ENCODE assay signal across 12 cellular contexts in genomic region chr11:64764753-64765152, GRCh38. TPM values are rescaled to one million over a fixed set of nuclear protein-coding genes. Genes with fewer than 3 reads are reported as not detected.
A peak's percentile ranks its signal among the peaks of the same experiment; 100 is the strongest.
DNase-seq lines count a peak whose midpoint lies in the region; FAIRE-seq and TF ChIP-seq lines count a peak whose summit lies in the region.
"Had no signal": no experiment of that assay in that cellular context is flagged by ENCODE, and none has a peak within 500 bp of the region (broad histone marks: within the 10 kb centered on the region; RNA-seq: fewer than 3 reads in every experiment).

No MANE protein-coding gene starts in this region.

- H3K9me3 Mint-ChIP-seq in Calu3 (ENCODE audit: low read depth, unreplicated experiment) = no peaks in the 10 kb centered on the region
- H3K9me3 Mint-ChIP-seq: HFFc6 had no signal

- H3K27ac ChIP-seq in KOPT-K1 (ENCODE audit: low read depth, low read length, poor library complexity, severe bottlenecking) = peak overlapping the region; percentile 64
- H3K27ac ChIP-seq in colonic mucosa = peak overlapping the region; percentile 34
- no peak overlapping the region for H3K27ac ChIP-seq in osteoblast (ENCODE audit: low read depth, low read length)
- H3K27ac ChIP-seq in small intestine (ENCODE audit: low read depth in 1 of 2, low read length in 1 of 2) = peak overlapping the region in 1 of 2 donors; percentile 39

- H3K4me1 ChIP-seq in colonic mucosa (peaks cover 7% of the 10 kb centered on the region), osteoblast (ENCODE audit: insufficient read depth, low read length) (peaks cover 16% of the 10 kb centered on the region), small intestine (ENCODE audit: control insufficient read depth in 2 of 2, insufficient read depth in 1 of 2, low read depth in 1 of 2, low read length in 1 of 2) (peaks cover 0 to 2% of the 10 kb centered on the region in 2 donors)

- no peak overlapping the region for H2AFZ ChIP-seq in osteoblast (ENCODE audit: low read length)

- CTCF ChIA-PET in Calu3 (lab: Charles Lee) = no interaction called here

- no peak overlapping the region for H3K4me3 Mint-ChIP-seq in Calu3 (ENCODE audit: low read depth, unreplicated experiment)
- H3K4me3 Mint-ChIP-seq: HFFc6 had no signal

- H3K27me3 ChIP-seq in colonic mucosa = no peaks in the 10 kb centered on the region
- H3K27me3 ChIP-seq in osteoblast (ENCODE audit: insufficient read depth, low read length) = no peaks in the 10 kb centered on the region
- H3K27me3 ChIP-seq in small intestine (ENCODE audit: control insufficient read depth in 2 of 2, insufficient read depth in 2 of 2, low read length in 2 of 2) = no peaks in the 10 kb centered on the region

- no peaks in the 10 kb centered on the region for H3K27me3 Mint-ChIP-seq in Calu3 (ENCODE audit: unreplicated experiment)

- DNase-seq in Calu3 (no peak), colonic mucosa (no peak), osteoblast (ENCODE audit: insufficient read length, low spot score, missing footprints) (peak; percentile 23), cortex of kidney (lab: John Stamatoyannopoulos, UW) (no peak), small intestine (no peak), NCI-H2107 treated with DMSO at 0.1 percent for 48 hours (lab: John Stamatoyannopoulos, UW; ENCODE audit: unreplicated experiment) (no peak)
- DNase-seq in effector CD8-positive, alpha-beta T cell (lab: John Stamatoyannopoulos, UW) = no peak
- DNase-seq: HFFc6, NCI-H2171, occipital lobe, SIG-M5 had no signal

- no peak for TF ChIP-seq CTCF in Calu3 (IDR thresholded peaks at IDR 0.05; ENCODE audit: unreplicated experiment)
- TF ChIP-seq CTCF in colonic mucosa (IDR thresholded peaks at IDR 0.05) = no peak
- TF ChIP-seq CTCF in osteoblast (IDR thresholded peaks at IDR 0.05; ENCODE audit: extremely low read depth, low read depth, low read length) = no peak

- H3K9me3 ChIP-seq in KOPT-K1 (ENCODE audit: insufficient read depth, low read length, poor library complexity, severe bottlenecking) (no peaks in the 10 kb centered on the region), colonic mucosa (no peaks in the 10 kb centered on the region), osteoblast (ENCODE audit: low read depth, low read length) (no peaks in the 10 kb centered on the region), small intestine (ENCODE audit: control insufficient read depth, low read depth) (no peaks in the 10 kb centered on the region)

- intact Hi-C loops in Calu3 (cut with micrococcal nuclease; ENCODE audit: unreplicated experiment) = no loop called here
- intact Hi-C loops in colonic mucosa (cut with DNase I) = no loop called here

- BruUV-seq in Calu3 (replicated peaks; lab: Mats Ljungman, UMichigan) = TSS peak; percentile 21

- H3K36me3 Mint-ChIP-seq in Calu3 (ENCODE audit: insufficient read depth, unreplicated experiment) = peaks cover 89% of the 10 kb centered on the region

- H4K20me1 ChIP-seq in osteoblast (ENCODE audit: insufficient read depth, low read length) = peaks cover 49% of the 10 kb centered on the region

- no peak overlapping the region for H3K9ac ChIP-seq in colonic mucosa (ENCODE audit: low read depth in 2 of 2, low read length in 2 of 2)

- FAIRE-seq in small intestine (lab: Jason Lieb, UNC) = no peak

- H3K27ac Mint-ChIP-seq in Calu3 (ENCODE audit: unreplicated experiment) = no peak overlapping the region

- 83 to 87% (median 83%) methylated on average over 8 of the region's 8 CpGs for WGBS in small intestine, 3 donors

- peaks cover 30% of the 10 kb centered on the region for H3K79me2 ChIP-seq in osteoblast (ENCODE audit: insufficient read depth, low read length)

- peaks cover 21% of the 10 kb centered on the region for H3K4me1 Mint-ChIP-seq in Calu3 (ENCODE audit: low read depth, unreplicated experiment)

- H3K4me3 ChIP-seq in colonic mucosa (no peak overlapping the region), osteoblast (ENCODE audit: insufficient read depth, low read length) (no peak overlapping the region), small intestine (ENCODE audit: low read depth in 1 of 2, low read length in 2 of 2) (no peak overlapping the region)

- H3K36me3 ChIP-seq in KOPT-K1 (ENCODE audit: insufficient read depth, low read length) (peaks cover 89% of the 10 kb centered on the region), colonic mucosa (peaks cover 46% of the 10 kb centered on the region), osteoblast (ENCODE audit: insufficient read depth, low read length) (peaks cover 64% of the 10 kb centered on the region), small intestine (ENCODE audit: control insufficient read depth in 2 of 2, insufficient read depth in 2 of 2, low read length in 2 of 2) (peaks cover 33 to 38% of the 10 kb centered on the region in 2 donors)

- no peak overlapping the region for H3K4me2 ChIP-seq in osteoblast (ENCODE audit: insufficient read depth, low read length)

RNA-seq across cellular contexts. Expression of gene PYGM, which starts 5.0 kb away (rescaled TPM):
- total RNA-seq in Calu3 (2022) = 1.4 and 1.8 TPM in 2 replicates
- total RNA-seq in colonic mucosa = 1 to 10 TPM; 1.6 to 2.7 TPM
- total RNA-seq in osteoblast = 0.29 and 0.36 TPM in 2 replicates
- 1 to 10 TPM in 2 of 3 donors, under 1 TPM in 1; 0.54 to 1.5 (median 1.1) TPM for polyA plus RNA-seq in small intestine

RNA-seq across cellular contexts. Expression of gene SF1, which starts 13.6 kb away (rescaled TPM):
- 312 and 319 TPM in 2 replicates for total RNA-seq in Calu3 (2022)
- total RNA-seq in colonic mucosa = 100 to 1,000 TPM; 164 to 220 TPM
- 114 and 130 TPM in 2 replicates for total RNA-seq in osteoblast
- 10 to 100 TPM; 69.8 to 90.3 (median 76.7) TPM for polyA plus RNA-seq in small intestine

RNA-seq across cellular contexts. Expression of gene RASGRP2, which starts 20.8 kb away (rescaled TPM):
- total RNA-seq in Calu3 (2022) = not detected in 2 replicates
- total RNA-seq in colonic mucosa = 1 to 10 TPM; 2.8 to 3.5 TPM
- total RNA-seq in osteoblast = 0.29 TPM in 1 of 2 replicates, not detected in the other
- polyA plus RNA-seq in small intestine = 10 to 100 TPM in 1 of 3 donors, 1 to 10 TPM in 2; 2.9 to 14.6 (median 4.6) TPM

RNA-seq across cellular contexts. Expression of gene MAP4K2, which starts 38.3 kb away (rescaled TPM):
- 17.0 and 17.4 TPM in 2 replicates for total RNA-seq in Calu3 (2022)
- total RNA-seq in colonic mucosa = 10 to 100 TPM in 1 of 2 donors, 1 to 10 TPM in 1; 9.2 to 13.3 TPM
- 6.2 and 9.8 TPM in 2 replicates for total RNA-seq in osteoblast
- polyA plus RNA-seq in small intestine = 10 to 100 TPM in 1 of 3 donors, 1 to 10 TPM in 2; 9.2 to 13.6 (median 9.7) TPM

RNA-seq across cellular contexts. Expression of gene NRXN2, which starts 41.8 kb away (rescaled TPM):
- not detected in 2 replicates for total RNA-seq in Calu3 (2022)
- total RNA-seq in colonic mucosa = 1 to 10 TPM; 2.2 to 5.4 TPM
- total RNA-seq in osteoblast = 62.5 and 90.1 TPM in 2 replicates
- 1 to 10 TPM in 2 of 3 donors, under 1 TPM in 1; 0.45 to 4.4 (median 1.1) TPM for polyA plus RNA-seq in small intestine
